1 cellular context compared by ENCODE assay signal in the genomic region with DNA sequence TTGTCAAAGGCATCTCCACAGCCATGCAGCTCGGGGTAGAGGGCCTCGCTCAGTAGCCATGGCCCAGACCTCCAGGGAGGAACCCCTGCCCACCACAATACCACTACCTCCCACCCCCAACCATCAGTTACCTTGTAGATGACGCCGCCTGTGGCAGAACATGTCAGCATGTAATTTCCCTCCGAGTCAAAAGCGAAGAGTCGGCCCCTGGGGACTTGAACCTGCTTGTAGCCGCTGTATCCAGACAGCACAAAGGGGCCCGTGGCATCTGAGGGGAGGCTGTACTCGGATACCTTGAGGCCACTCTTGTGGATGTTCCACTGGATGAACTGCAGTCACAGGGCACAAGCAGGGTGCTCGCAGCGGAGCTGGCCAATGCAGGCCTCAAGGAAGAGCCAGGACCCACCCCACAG.
A peak's percentile ranks its signal among the peaks of the same experiment; 100 is the strongest.
TF ChIP-seq lines count a peak whose summit lies in the region.

No MANE protein-coding gene starts in this region.

TF ChIP-seq in GM12878, 131 proteins besides CTCF, POLR2A, EP300 and RAD21 (continues in another document):
- TF ChIP-seq CBX5 (IDR thresholded peaks at IDR 0.05; ENCODE audit: low read depth), result no peak
- no peak for TF ChIP-seq NR2C1 (IDR thresholded peaks at IDR 0.05)
- TF ChIP-seq MLLT1 (IDR thresholded peaks at IDR 0.05), result peak; percentile 97
- peak; percentile 27; the same call in 1 of the 2 replicates for TF ChIP-seq ZBED1 (IDR thresholded peaks at IDR 0.05; ENCODE audit: borderline replicate concordance)
- TF ChIP-seq SMAD5 (IDR thresholded peaks at IDR 0.05; ENCODE audit: low read depth), result no peak
- TF ChIP-seq CHD1 (IDR thresholded peaks at IDR 0.05; ENCODE audit: low read depth, low read length), result no peak
- TF ChIP-seq TAF1 (IDR thresholded peaks at IDR 0.05; ENCODE audit: borderline replicate concordance, low read depth, low read length), result peak; percentile 76
- TF ChIP-seq PRDM15 (CRISPR knock-in tag; IDR thresholded peaks at IDR 0.05), result no peak
- peak; percentile 69; the same call in 1 of the 2 replicates for TF ChIP-seq SPI1 (IDR thresholded peaks at IDR 0.05; ENCODE audit: borderline replicate concordance, insufficient read depth, low read depth, low read length)
- no peak for TF ChIP-seq E2F4 (IDR thresholded peaks at IDR 0.05; ENCODE audit: low read depth, low read length)
- TF ChIP-seq TARDBP (IDR thresholded peaks at IDR 0.05; ENCODE audit: borderline replicate concordance), result peak; percentile 59; the same call in 1 of the 2 replicates
- peak; percentile 87 for TF ChIP-seq CHD2 (IDR thresholded peaks at IDR 0.05; ENCODE audit: borderline replicate concordance, low read depth, low read length)
- TF ChIP-seq GATAD2B (conservative IDR thresholded peaks at IDR 0.05; ENCODE audit: low read depth), result 0 out of 2 replicates have a peak, but pooled peaks have one; percentile 79
- TF ChIP-seq MEF2A (IDR thresholded peaks at IDR 0.05; ENCODE audit: insufficient read depth, low read depth, low read length), result 0 out of 2 replicates have a peak, but pooled peaks have one; percentile 55
- TF ChIP-seq MEF2B (IDR thresholded peaks at IDR 0.05; ENCODE audit: partially characterized antibody, poor library complexity, severe bottlenecking), result peak; percentile 100
- no peak for TF ChIP-seq SREBF1 (IDR thresholded peaks at IDR 0.05; ENCODE audit: low read length)
- TF ChIP-seq SIX5 (IDR thresholded peaks at IDR 0.05; ENCODE audit: low read depth, low read length, severe bottlenecking), result no peak
- no peak for TF ChIP-seq MYB (IDR thresholded peaks at IDR 0.05; ENCODE audit: borderline replicate concordance, low read depth, low read length)
- peak; percentile 85 for TF ChIP-seq EED (IDR thresholded peaks at IDR 0.05; ENCODE audit: low read depth)
- peak; percentile 97 for TF ChIP-seq RUNX3 (IDR thresholded peaks at IDR 0.05; ENCODE audit: low read length)
- TF ChIP-seq, protein P1, sequence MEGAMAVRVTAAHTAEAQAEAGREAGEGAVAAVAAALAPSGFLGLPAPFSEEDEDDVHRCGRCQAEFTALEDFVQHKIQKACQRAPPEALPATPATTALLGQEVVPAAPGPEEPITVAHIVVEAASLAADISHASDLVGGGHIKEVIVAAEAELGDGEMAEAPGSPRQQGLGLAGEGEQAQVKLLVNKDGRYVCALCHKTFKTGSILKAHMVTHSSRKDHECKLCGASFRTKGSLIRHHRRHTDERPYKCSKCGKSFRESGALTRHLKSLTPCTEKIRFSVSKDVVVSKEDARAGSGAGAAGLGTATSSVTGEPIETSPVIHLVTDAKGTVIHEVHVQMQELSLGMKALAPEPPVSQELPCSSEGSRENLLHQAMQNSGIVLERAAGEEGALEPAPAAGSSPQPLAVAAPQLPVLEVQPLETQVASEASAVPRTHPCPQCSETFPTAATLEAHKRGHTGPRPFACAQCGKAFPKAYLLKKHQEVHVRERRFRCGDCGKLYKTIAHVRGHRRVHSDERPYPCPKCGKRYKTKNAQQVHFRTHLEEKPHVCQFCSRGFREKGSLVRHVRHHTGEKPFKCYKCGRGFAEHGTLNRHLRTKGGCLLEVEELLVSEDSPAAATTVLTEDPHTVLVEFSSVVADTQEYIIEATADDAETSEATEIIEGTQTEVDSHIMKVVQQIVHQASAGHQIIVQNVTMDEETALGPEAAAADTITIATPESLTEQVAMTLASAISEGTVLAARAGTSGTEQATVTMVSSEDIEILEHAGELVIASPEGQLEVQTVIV (IDR thresholded peaks at IDR 0.05; ENCODE audit: borderline replicate concordance, partially characterized antibody), result no peak
- TF ChIP-seq NRF1 (conservative IDR thresholded peaks at IDR 0.05; ENCODE audit: low read depth, low read length), result no peak
- TF ChIP-seq POLR2AphosphoS5 (IDR thresholded peaks at IDR 0.05; ENCODE audit: low read length), result peak; percentile 88
- TF ChIP-seq EGR1 (IDR thresholded peaks at IDR 0.05; ENCODE audit: borderline replicate concordance in 1 of 2, low read depth in 2 of 2, low read length in 2 of 2), result peak in 1 of 2 experiments; percentile 54; a peak in 1 of 3 replicates
- TF ChIP-seq RBBP5 (conservative IDR thresholded peaks at IDR 0.05), result no peak
- no peak for TF ChIP-seq FOXK2 (IDR thresholded peaks at IDR 0.05)
- no peak for TF ChIP-seq SMARCA5 (IDR thresholded peaks at IDR 0.05)
- no peak for TF ChIP-seq TCF3 (IDR thresholded peaks at IDR 0.05; ENCODE audit: borderline replicate concordance, insufficient read depth, low read depth, low read length)
- TF ChIP-seq STAT3 (IDR thresholded peaks at IDR 0.05; ENCODE audit: low read depth, low read length), result 0 out of 2 replicates have a peak, but pooled peaks have one; percentile 13
- no peak for TF ChIP-seq ZNF217 (IDR thresholded peaks at IDR 0.05)
- no peak for TF ChIP-seq SREBF2 (IDR thresholded peaks at IDR 0.05; ENCODE audit: low read length)
- peak; percentile 81 for TF ChIP-seq TCF7 (IDR thresholded peaks at IDR 0.05; ENCODE audit: borderline replicate concordance)
- peak in 1 of 2 experiments; percentile 61; a peak in 2 of 4 replicates for TF ChIP-seq ETV6 (conservative IDR thresholded peaks at IDR 0.05 in 1 of 2, IDR thresholded peaks at IDR 0.05 in 1 of 2; ENCODE audit: borderline replicate concordance in 1 of 2, low read depth in 1 of 2)
- no peak for TF ChIP-seq NFYA (IDR thresholded peaks at IDR 0.05; ENCODE audit: borderline replicate concordance, low read depth, low read length)
- TF ChIP-seq SMAD1 (IDR thresholded peaks at IDR 0.05; ENCODE audit: low read depth, partially characterized antibody), result peak; percentile 79
- TF ChIP-seq, protein P2, sequence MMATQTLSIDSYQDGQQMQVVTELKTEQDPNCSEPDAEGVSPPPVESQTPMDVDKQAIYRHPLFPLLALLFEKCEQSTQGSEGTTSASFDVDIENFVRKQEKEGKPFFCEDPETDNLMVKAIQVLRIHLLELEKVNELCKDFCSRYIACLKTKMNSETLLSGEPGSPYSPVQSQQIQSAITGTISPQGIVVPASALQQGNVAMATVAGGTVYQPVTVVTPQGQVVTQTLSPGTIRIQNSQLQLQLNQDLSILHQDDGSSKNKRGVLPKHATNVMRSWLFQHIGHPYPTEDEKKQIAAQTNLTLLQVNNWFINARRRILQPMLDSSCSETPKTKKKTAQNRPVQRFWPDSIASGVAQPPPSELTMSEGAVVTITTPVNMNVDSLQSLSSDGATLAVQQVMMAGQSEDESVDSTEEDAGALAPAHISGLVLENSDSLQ (IDR thresholded peaks at IDR 0.05), result peak; percentile 63
- TF ChIP-seq RCOR1 (conservative IDR thresholded peaks at IDR 0.05; ENCODE audit: low read depth, low read length), result no peak
- TF ChIP-seq EZH2 (IDR thresholded peaks at IDR 0.05; ENCODE audit: borderline replicate concordance, control insufficient read depth, low read depth, low read length), result no peak
- TF ChIP-seq NFXL1 (IDR thresholded peaks at IDR 0.05; ENCODE audit: borderline replicate concordance), result no peak
- TF ChIP-seq HDAC6 (IDR thresholded peaks at IDR 0.05; ENCODE audit: unreplicated experiment), result no peak
- TF ChIP-seq SKIL (IDR thresholded peaks at IDR 0.05; ENCODE audit: low read depth, poor library complexity, severe bottlenecking), result peak; percentile 96
- TF ChIP-seq LARP7 (IDR thresholded peaks at IDR 0.05), result no peak
- no peak for TF ChIP-seq ZBTB11 (CRISPR knock-in tag; IDR thresholded peaks at IDR 0.05)
- 0 out of 2 replicates have a peak, but pooled peaks have one; percentile 32 for TF ChIP-seq ZNF24 (IDR thresholded peaks at IDR 0.05)
- peak; percentile 78 for TF ChIP-seq SP1 (IDR thresholded peaks at IDR 0.05; ENCODE audit: low read depth, low read length)
- no peak for TF ChIP-seq ELK1 (IDR thresholded peaks at IDR 0.05; ENCODE audit: low read depth, low read length)
